25 cellular contexts compared by ENCODE assay signal in genomic region chr7:138943061-138943460, GRCh38.
"Had no signal": no experiment of that assay in that cellular context is flagged by ENCODE, and none has a peak within 500 bp of the region (broad histone marks: within the 10 kb centered on the region; RNA-seq: fewer than 3 reads in every experiment).

No MANE protein-coding gene starts in this region.

- ATAC-seq: activated CD4-positive, CD25-positive, alpha-beta regulatory T cell treated with anti-CD3 and anti-CD28 coated beads, Interleukin-2, amount 50 U/mL, for 24 hours; body of pancreas; effector memory CD8-positive, alpha-beta T cell; gastroesophageal sphincter; natural killer cell; stimulated activated naive B cell treated with anti-CD40 and anti-IgM and Interleukin-4, amounts not matched to agents 10 μg/mL and 1 μg/mL and 100 μg/mL, for 72 hours had no signal

- H3K9me3 ChIP-seq: adrenal gland, body of pancreas, gastroesophageal sphincter, prostate gland, sigmoid colon, stomach, thyroid gland had no signal

- DNase-seq: activated CD4-positive, alpha-beta T cell treated with anti-CD3 and anti-CD28 coated beads for 48 hours; activated CD4-positive, alpha-beta T cell treated with anti-CD3 and anti-CD28 coated beads, Interleukin-2, amount 50 U/mL, for 48 hours; activated CD8-positive, alpha-beta memory T cell treated with anti-CD3 and anti-CD28 coated beads for 24 hours; activated effector memory CD4-positive, alpha-beta T cell treated with Interleukin-2 at 50 U/mL for 16 hours; activated naive CD4-positive, alpha-beta T cell treated with anti-CD3 and anti-CD28 coated beads for 36 hours; activated naive CD8-positive, alpha-beta T cell treated with anti-CD3 and anti-CD28 coated beads for 36 hours; adrenal gland; aorta; body of pancreas; cortex of kidney; effector memory CD8-positive, alpha-beta T cell; erythroblast; hippocampal formation; immature natural killer cell; natural killer cell; sigmoid colon; small intestine; stimulated activated CD4-positive, alpha-beta T cell treated with anti-CD3 and anti-CD28 coated beads, Interleukin-4, amount 100 ng/mL, for 4 hours; stimulated activated naive B cell treated with anti-CD40 and anti-IgM and Interleukin-4, amounts not matched to agents 10 μg/mL and 1 μg/mL and 100 μg/mL, for 72 hours; stomach; thyroid gland had no signal

- H3K36me3 ChIP-seq: adrenal gland, cardiac muscle cell, gastroesophageal sphincter, prostate gland, sigmoid colon, stomach, thyroid gland had no signal

- H3K4me1 ChIP-seq: adrenal gland, body of pancreas, gastroesophageal sphincter, prostate gland, sigmoid colon, stomach, thyroid gland had no signal

- H3K27me3 ChIP-seq: adrenal gland, body of pancreas, cardiac muscle cell, gastroesophageal sphincter, sigmoid colon, stomach, thyroid gland had no signal

- H3K4me3 ChIP-seq: adrenal gland, body of pancreas, cardiac muscle cell, gastroesophageal sphincter, prostate gland, sigmoid colon, stomach, thyroid gland had no signal

- H3K27ac ChIP-seq: adrenal gland, body of pancreas, cardiac muscle cell, gastroesophageal sphincter, prostate gland, sigmoid colon, stomach, thyroid gland had no signal
